Comparison of ENCODE assay signal across 30 cellular contexts in the genomic region with DNA sequence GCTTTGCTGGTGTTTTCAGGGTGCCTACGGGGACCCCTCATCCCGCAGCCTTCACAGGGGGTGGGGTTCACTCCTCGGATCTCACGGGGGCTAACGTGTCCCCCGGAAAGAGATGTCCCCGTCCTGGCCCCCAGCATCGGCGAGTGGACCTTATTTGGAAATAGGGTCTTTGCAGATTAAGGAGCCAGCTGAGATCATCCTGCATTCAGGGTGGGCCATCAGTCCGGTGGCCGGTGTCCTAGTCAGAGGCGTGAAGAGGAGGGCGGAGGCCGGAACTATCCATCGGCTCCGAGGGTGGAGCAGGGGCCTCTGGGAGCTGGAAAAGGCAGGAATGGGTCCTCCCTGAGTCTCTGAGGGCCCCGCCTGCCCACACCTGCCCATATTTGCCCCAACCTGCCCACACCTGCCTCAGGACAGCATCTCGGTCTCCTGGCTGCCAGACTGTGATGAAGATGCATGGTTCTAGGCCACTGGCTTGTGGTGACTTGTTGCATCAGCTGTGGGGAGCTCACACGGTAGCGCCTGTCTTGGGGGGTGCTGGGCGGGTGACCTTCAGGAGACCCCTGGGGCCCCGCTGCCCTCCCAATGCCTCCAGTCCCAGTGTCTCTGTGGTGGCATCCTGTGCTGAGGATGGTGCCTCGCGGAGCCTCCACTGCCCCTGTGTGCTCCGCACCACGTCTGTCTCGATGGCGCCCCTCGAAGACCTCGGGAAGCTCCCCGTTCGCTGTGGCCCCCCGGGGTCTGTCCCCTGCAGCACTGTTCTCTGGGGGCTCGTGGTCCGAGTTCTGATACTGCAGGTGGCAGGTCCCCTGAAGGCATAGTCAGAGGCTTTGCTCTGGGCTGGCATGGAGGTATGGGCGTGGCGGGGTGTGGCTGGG. TPM values are rescaled to one million over a fixed set of nuclear protein-coding genes. Genes with fewer than 3 reads are reported as not detected.
A peak's percentile ranks its signal among the peaks of the same experiment; 100 is the strongest.
DNase-seq lines count a peak whose midpoint lies in the region; ATAC-seq, FAIRE-seq and TF ChIP-seq lines count a peak whose summit lies in the region.
"Had no signal": no experiment of that assay in that cellular context is flagged by ENCODE, and none has a peak within 500 bp of the region (broad histone marks: within the 10 kb centered on the region; RNA-seq: fewer than 3 reads in every experiment).

No MANE protein-coding gene starts in this region.

- no peak overlapping the region for H3K4me3 ChIP-seq in bronchial epithelial cell (ENCODE audit: low read depth, low read length)
- H3K4me3 ChIP-seq in mucosa of descending colon: no peak overlapping the region
- no peak overlapping the region for H3K4me3 ChIP-seq in H7 (ENCODE audit: insufficient read depth, low read depth, low read length)
- H3K4me3 ChIP-seq: gastrocnemius medialis, pancreas, Peyer's patch, SJCRH30, testis had no signal

- intact Hi-C loops in mucosa of descending colon (cut with DNase I, micrococcal nuclease): no loop called here

- peaks cover 5% of the 10 kb centered on the region for H3K4me1 ChIP-seq in mucosa of descending colon (ENCODE audit: low read depth)
- H3K4me1 ChIP-seq: pancreas, SJCRH30, testis had no signal

- TF ChIP-seq CTCF in bronchial epithelial cell (IDR thresholded peaks at IDR 0.05; ENCODE audit: insufficient read depth, low read length, severe bottlenecking) (no peak), mucosa of descending colon (IDR thresholded peaks at IDR 0.05) (no peak)

- H3K27me3 ChIP-seq in bronchial epithelial cell (ENCODE audit: control insufficient read depth, insufficient read depth, low read length) (no peaks in the 10 kb centered on the region), H7 (ENCODE audit: control insufficient read depth, insufficient read depth, low read length) (no peaks in the 10 kb centered on the region; the same call in 1 of the 2 replicates)
- H3K27me3 ChIP-seq: pancreas, Peyer's patch, SJCRH30, testis had no signal

- H3K36me3 ChIP-seq in bronchial epithelial cell (ENCODE audit: control insufficient read depth, insufficient read depth, low read length) (no peaks in the 10 kb centered on the region), mucosa of descending colon (ENCODE audit: low read depth) (no peaks in the 10 kb centered on the region), H7 (replicated peaks; ENCODE audit: control insufficient read depth, insufficient read depth, low read length) (peaks cover 15% of the 10 kb centered on the region)
- H3K36me3 ChIP-seq: gastrocnemius medialis, pancreas, Peyer's patch had no signal

- H3K9me3 ChIP-seq in mucosa of descending colon: no peaks in the 10 kb centered on the region
- H3K9me3 ChIP-seq: gastrocnemius medialis, pancreas, Peyer's patch, SJCRH30, testis had no signal

- no peak for ATAC-seq in mucosa of descending colon
- ATAC-seq in GM18858 (IDR thresholded peaks at IDR 0.05; ENCODE audit: unreplicated experiment): no peak
- ATAC-seq: gastrocnemius medialis, pancreas, T-cell had no signal

- DNase-seq in activated naive CD4-positive, alpha-beta T cell treated with anti-CD3 and anti-CD28 coated beads, Interleukin-2, amount 50 U/mL, for 16 hours: peak; percentile 7
- no peak for DNase-seq in activated naive CD4-positive, alpha-beta T cell (lab: John Stamatoyannopoulos, UW)
- DNase-seq in DMS153 treated with DMSO at 0.1 percent for 48 hours (lab: John Stamatoyannopoulos, UW; ENCODE audit: unreplicated experiment) (peak; percentile 38), bronchial epithelial cell (ENCODE audit: low read depth) (peak; percentile 45), mucosa of descending colon (peak in 2 of 3 donors; percentile 31 to 40), H7 (no peak)
- DNase-seq: activated B cell treated with CpG ODN at 0.5 μM for 24 hours; activated CD4-positive, alpha-beta T cell treated with anti-CD3 and anti-CD28 coated beads, Interleukin-2, amount 10 ng/mL, durations not matched to agents 7 days and 5 days; activated gamma-delta T cell treated with Interleukin-2 at 50 U/mL for 16 hours; activated T-cell treated with anti-CD3 and anti-CD28 coated beads, Interleukin-2, amount 50 U/mL, for 48 hours; AML-193; cerebellar nuclear complex; EL; gastrocnemius medialis; hippocampal formation; left colon; MM.1S; NCI-H1436; NCI-H2107; NCI-H82; Peyer's patch; SJCRH30; stimulated activated CD4-positive, alpha-beta T cell treated with anti-CD3 and anti-CD28 coated beads, Interleukin-2, amount 100 ng/mL, for 24 hours; stimulated activated CD8-positive, alpha-beta memory T cell treated with anti-CD3 and anti-CD28 coated beads, Interleukin-4, amount 100 ng/mL, for 48 hours; testis had no signal

- FAIRE-seq in bronchial epithelial cell (lab: Jason Lieb, UNC): no peak
- FAIRE-seq: endometrium, H1, pancreas had no signal

RNA-seq across cellular contexts. Expression of a gene that starts 14.7 kb away (rescaled TPM):
- 10.0 and 11.4 TPM in 2 replicates for total RNA-seq in bronchial epithelial cell
- total RNA-seq in mucosa of descending colon: 10 to 100 TPM; 12.9 to 17.5 (median 13.3) TPM
- total RNA-seq in H7 (2014; rRNA removed; shearing (Covaris generic)): 26.0 and 29.1 TPM in 2 replicates

RNA-seq across cellular contexts. Expression of a gene that starts 14.8 kb away (rescaled TPM):
- 9.0 and 10.0 TPM in 2 replicates for total RNA-seq in bronchial epithelial cell
- total RNA-seq in mucosa of descending colon: 10 to 100 TPM; 14.2 to 18.7 (median 15.6) TPM
- 16.1 and 22.6 TPM in 2 replicates for total RNA-seq in H7 (2014; rRNA removed; shearing (Covaris generic))

Comparison
In these comparisons a context has a peak if more than half of its experiments do, and no peak if none do; other contexts are left out.
1. DNase-seq: peak in activated naive CD4-positive, alpha-beta T cell treated with anti-CD3 and anti-CD28 coated beads, Interleukin-2, amount 50 U/mL, for 16 hours (single experiment), DMS153 treated with DMSO at 0.1 percent for 48 hours (single experiment), bronchial epithelial cell (single experiment) and mucosa of descending colon (2 of 3); none in activated naive CD4-positive, alpha-beta T cell (0 of 4) and H7 (single experiment).